ENCODE assay signal across 1 cellular context in genomic region chr16:15539197-15539596, GRCh38.
TF ChIP-seq lines count a peak whose summit lies in the region.

No MANE protein-coding gene starts in this region.

TF ChIP-seq in WTC11, 78 proteins besides CTCF, POLR2A, EP300 and RAD21 (continued from another document):
- TF ChIP-seq ZNF425 (CRISPR knock-in tag; conservative IDR thresholded peaks at IDR 0.05) (no peak), IRF1 (CRISPR knock-in tag; IDR thresholded peaks at IDR 0.05) (no peak)
TF ChIP-seq in WTC11: peak in this region for 0.
